In the genomic region with DNA sequence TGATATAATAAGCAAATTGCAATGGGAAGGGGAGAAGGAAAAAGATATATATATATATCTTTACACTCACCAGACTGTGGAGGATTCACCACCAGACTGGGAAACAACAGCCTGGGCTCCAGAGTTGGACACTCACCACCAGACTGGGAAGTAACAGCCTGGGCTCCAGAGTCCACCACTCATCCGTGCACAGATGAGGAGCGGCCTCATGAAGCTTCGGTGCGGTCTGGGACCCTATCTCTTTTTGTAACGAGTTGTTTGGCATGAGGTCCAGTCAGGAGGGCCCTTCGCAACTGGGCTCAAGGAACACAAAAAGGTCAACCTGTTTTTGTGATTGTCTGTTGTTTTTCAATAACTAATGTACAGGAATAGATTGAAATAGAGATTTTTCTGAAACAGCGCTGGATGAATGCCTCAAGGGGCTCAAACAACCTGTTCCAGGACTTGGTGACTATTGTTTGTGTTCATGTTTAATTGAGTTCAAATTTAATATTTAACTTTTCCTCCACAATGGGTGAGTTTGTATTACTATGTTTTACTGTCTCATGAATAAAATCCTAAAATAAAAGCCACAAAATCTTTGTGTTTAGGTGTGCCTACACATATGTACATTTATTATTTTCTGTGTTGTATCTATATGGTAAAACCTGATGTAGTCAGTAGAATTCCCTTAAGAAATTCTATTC, we compare ENCODE assay signal across 19 cellular contexts.
"Had no signal": no experiment of that assay in that cellular context is flagged by ENCODE, and none has a peak within 500 bp of the region (broad histone marks: within the 10 kb centered on the region; RNA-seq: fewer than 3 reads in every experiment).

No MANE protein-coding gene starts in this region.

- H3K36me3 Mint-ChIP-seq: activated naive CD4-positive, alpha-beta T cell treated with anti-CD3 and anti-CD28 coated beads, Interleukin-2, amount 50 U/mL, for 72 hours; immature natural killer cell; naive thymus-derived CD8-positive, alpha-beta T cell had no signal

- H3K27ac Mint-ChIP-seq: activated B cell treated with CpG ODN at 0.5 μM for 24 hours; activated CD4-positive, alpha-beta T cell treated with anti-CD3 and anti-CD28 coated beads, Interleukin-2, amount 10 ng/mL, durations not matched to agents 24 days and 14 days; activated CD8-positive, alpha-beta T cell treated with anti-CD3 and anti-CD28 coated beads, Interleukin-2, amount 10 ng/mL, durations not matched to agents 7 days and 5 days; activated naive CD4-positive, alpha-beta T cell treated with anti-CD3 and anti-CD28 coated beads, Interleukin-2, amount 50 U/mL, for 72 hours; immature natural killer cell; naive thymus-derived CD8-positive, alpha-beta T cell; stimulated activated naive CD8-positive, alpha-beta T cell treated with anti-CD3 and anti-CD28 coated beads, Interleukin-15, amount 100 ng/mL, for 72 hours; T-helper 1 cell treated with Interleukin-12 subunit alpha and Interleukin-12 subunit beta and Interleukin-4 antibody, amounts not matched to agents 30 μg/mL and 1 μg/mL, for 36 hours had no signal

- H3K36me3 ChIP-seq: esophagus squamous epithelium, spleen had no signal

- H3K4me3 Mint-ChIP-seq: activated B cell treated with CpG ODN at 0.5 μM for 24 hours; activated CD4-positive, alpha-beta T cell treated with anti-CD3 and anti-CD28 coated beads, Interleukin-2, amount 10 ng/mL, durations not matched to agents 24 days and 14 days; activated CD8-positive, alpha-beta T cell treated with anti-CD3 and anti-CD28 coated beads, Interleukin-2, amount 10 ng/mL, durations not matched to agents 7 days and 5 days; immature natural killer cell; naive thymus-derived CD8-positive, alpha-beta T cell; stimulated activated naive CD8-positive, alpha-beta T cell treated with anti-CD3 and anti-CD28 coated beads, Interleukin-15, amount 100 ng/mL, for 72 hours; T-helper 1 cell treated with Interleukin-12 subunit alpha and Interleukin-12 subunit beta and Interleukin-4 antibody, amounts not matched to agents 30 μg/mL and 1 μg/mL, for 36 hours had no signal

- H3K27me3 ChIP-seq: esophagus squamous epithelium, spleen had no signal

- H3K4me3 ChIP-seq: coronary artery, esophagus squamous epithelium, SK-N-MC, spleen had no signal

- H3K4me1 Mint-ChIP-seq: activated B cell treated with CpG ODN at 0.5 μM for 24 hours; immature natural killer cell; naive thymus-derived CD8-positive, alpha-beta T cell had no signal

- H3K9me3 ChIP-seq: esophagus squamous epithelium, spleen had no signal

- H3K4me1 ChIP-seq: spleen had no signal

- DNase-seq: activated B cell treated with CpG ODN at 0.5 μM for 24 hours; activated CD4-positive, alpha-beta T cell treated with anti-CD3 and anti-CD28 coated beads, Interleukin-2, amount 10 ng/mL, durations not matched to agents 24 days and 14 days; activated CD8-positive, alpha-beta memory T cell treated with anti-CD3 and anti-CD28 coated beads, Interleukin-2, amount 50 U/mL, for 4 hours; activated CD8-positive, alpha-beta T cell treated with anti-CD3 and anti-CD28 coated beads, Interleukin-2, amount 10 ng/mL, durations not matched to agents 7 days and 5 days; activated gamma-delta T cell; activated T-cell treated with anti-CD3 and anti-CD28 coated beads, Interleukin-2, amount 50 U/mL, for 48 hours; caudate nucleus; esophagus squamous epithelium; immature natural killer cell; left cardiac atrium; naive thymus-derived CD8-positive, alpha-beta T cell; posterior cingulate gyrus; spleen; stimulated activated naive CD8-positive, alpha-beta T cell treated with anti-CD3 and anti-CD28 coated beads, Interleukin-15, amount 100 ng/mL, for 72 hours had no signal

- ATAC-seq: activated CD8-positive, alpha-beta T cell treated with anti-CD3 and anti-CD28 coated beads, Interleukin-2, amount 10 ng/mL, durations not matched to agents 7 days and 5 days; activated naive CD4-positive, alpha-beta T cell treated with anti-CD3 and anti-CD28 coated beads, Interleukin-2, amount 50 U/mL, for 72 hours; left cardiac atrium; naive thymus-derived CD8-positive, alpha-beta T cell; sciatic nerve; stimulated activated naive CD8-positive, alpha-beta T cell treated with anti-CD3 and anti-CD28 coated beads, Interleukin-15, amount 100 ng/mL, for 72 hours had no signal

- H3K27me3 Mint-ChIP-seq: activated B cell treated with CpG ODN at 0.5 μM for 24 hours; stimulated activated naive CD8-positive, alpha-beta T cell treated with anti-CD3 and anti-CD28 coated beads, Interleukin-15, amount 100 ng/mL, for 72 hours had no signal

- H3K27ac ChIP-seq: coronary artery, esophagus squamous epithelium, SK-N-MC, spleen had no signal

- H3K9me3 Mint-ChIP-seq: activated B cell treated with CpG ODN at 0.5 μM for 24 hours; activated CD4-positive, alpha-beta T cell treated with anti-CD3 and anti-CD28 coated beads, Interleukin-2, amount 10 ng/mL, durations not matched to agents 24 days and 14 days; activated naive CD4-positive, alpha-beta T cell treated with anti-CD3 and anti-CD28 coated beads, Interleukin-2, amount 50 U/mL, for 72 hours; immature natural killer cell; naive thymus-derived CD8-positive, alpha-beta T cell; stimulated activated naive CD8-positive, alpha-beta T cell treated with anti-CD3 and anti-CD28 coated beads, Interleukin-15, amount 100 ng/mL, for 72 hours; T-helper 1 cell treated with Interleukin-12 subunit alpha and Interleukin-12 subunit beta and Interleukin-4 antibody, amounts not matched to agents 30 μg/mL and 1 μg/mL, for 36 hours had no signal
